8 cellular contexts compared by ENCODE assay signal in genomic region chr1:169484683-169485426, GRCh38. TPM values are rescaled to one million over a fixed set of nuclear protein-coding genes. Genes with fewer than 3 reads are reported as not detected.
A peak's percentile ranks its signal among the peaks of the same experiment; 100 is the strongest.
DNase-seq lines count a peak whose midpoint lies in the region; ATAC-seq, FAIRE-seq and TF ChIP-seq lines count a peak whose summit lies in the region.
"Had no signal": no experiment of that assay in that cellular context is flagged by ENCODE, and none has a peak within 500 bp of the region (broad histone marks: within the 10 kb centered on the region; RNA-seq: fewer than 3 reads in every experiment).

No MANE protein-coding gene starts in this region.

- H3K27ac ChIP-seq in effector memory CD4-positive, alpha-beta T cell (ENCODE audit: insufficient read depth, low read length, poor library complexity, severe bottlenecking): peak overlapping the region; percentile 61
- H3K27ac ChIP-seq in lung (ENCODE audit: low read depth in 1 of 2, low read length in 1 of 2): peak overlapping the region; percentile 95 to 98

- FAIRE-seq in GM12892 (lab: Jason Lieb, UNC): peak; percentile 17
- FAIRE-seq: islet of Langerhans had no signal

- no peak for DNase-seq in GM12892 (ENCODE audit: insufficient read length)
- DNase-seq in HEK293T (ENCODE audit: extremely low spot score): peak; percentile 43
- peak; percentile 66 for DNase-seq in NB4 (ENCODE audit: low read depth)
- peak; percentile 8 for DNase-seq in activated CD4-positive, alpha-beta T cell treated with anti-CD3 and anti-CD28 coated beads for 1 hour
- no peak for DNase-seq in effector memory CD4-positive, alpha-beta T cell
- no peak for DNase-seq in lung (ENCODE audit: low spot score)
- DNase-seq in stimulated activated naive CD4-positive, alpha-beta T cell treated with Interleukin-2 at 50 U/mL for 16 hours (lab: John Stamatoyannopoulos, UW): peak; percentile 13

- 13 to 15% methylated on average over 15 of the region's 15 CpGs for WGBS in lung, 2 donors

- no peak for TF ChIP-seq CTCF in NB4 (IDR thresholded peaks at IDR 0.05; ENCODE audit: low read depth, low read length)
- no peak for TF ChIP-seq CTCF in lung (IDR thresholded peaks at IDR 0.05; ENCODE audit: control extremely low read depth, extremely low read depth)

- H3K27me3 ChIP-seq in effector memory CD4-positive, alpha-beta T cell (replicated peaks; ENCODE audit: control insufficient read depth, insufficient read depth, low read length, poor library complexity, severe bottlenecking): no peaks in the 10 kb centered on the region
- H3K27me3 ChIP-seq in lung (ENCODE audit: control insufficient read depth, insufficient read depth): no peaks in the 10 kb centered on the region

- POLR2A ChIA-PET in HEK293T (lab: Yijun Ruan, JAX): interaction anchor here (0.8 to 1.6 kb wide), 4 partner anchors 10 to 117 kb away, joined by 4 to 6 read pairs (median 6); partner anchors contain the start of gene BLZF1

- ATAC-seq in lung (ENCODE audit: insufficient read depth, low FRiP score): peak; percentile 49

- peaks cover 9% of the 10 kb centered on the region for H3K4me1 ChIP-seq in effector memory CD4-positive, alpha-beta T cell (ENCODE audit: control insufficient read depth, insufficient read depth, low read length, poor library complexity, severe bottlenecking)
- peaks cover 0 to 2% of the 10 kb centered on the region in 2 donors for H3K4me1 ChIP-seq in lung (ENCODE audit: control insufficient read depth in 2 of 2, insufficient read depth in 2 of 2, low read length in 2 of 2)

- H3K9me3 ChIP-seq in effector memory CD4-positive, alpha-beta T cell (ENCODE audit: control insufficient read depth, low read length): no peaks in the 10 kb centered on the region
- H3K9me3 ChIP-seq in lung (ENCODE audit: control insufficient read depth in 2 of 2, insufficient read depth in 1 of 2, low read length in 1 of 2): no peaks in the 10 kb centered on the region

- TF ChIP-seq POLR2A in GM12892 (IDR thresholded peaks at IDR 0.05; ENCODE audit: low read depth, low read length) (no peak), NB4 (IDR thresholded peaks at IDR 0.05; ENCODE audit: extremely low read depth, insufficient read length) (no peak)

- peak overlapping the region; percentile 72 for H3K4me3 ChIP-seq in NB4 (ENCODE audit: low read depth, low read length)
- H3K4me3 ChIP-seq in effector memory CD4-positive, alpha-beta T cell (ENCODE audit: insufficient read depth, low read depth, low read length, poor library complexity, severe bottlenecking): peak overlapping the region; percentile 85
- peak overlapping the region; percentile 88 for H3K4me3 ChIP-seq in lung

- CTCF ChIA-PET in HEK293T (lab: Yijun Ruan, JAX): no interaction called here

- H3K36me3 ChIP-seq in effector memory CD4-positive, alpha-beta T cell (ENCODE audit: control insufficient read depth, insufficient read depth, low read length): no peaks in the 10 kb centered on the region
- H3K36me3 ChIP-seq in lung (ENCODE audit: control insufficient read depth in 2 of 2, insufficient read depth in 2 of 2, low read length in 2 of 2): no peaks in the 10 kb centered on the region

TF ChIP-seq in HEK293T, 16 proteins besides CTCF, POLR2A, EP300 and RAD21:
- no peak for TF ChIP-seq ZNF384 (IDR thresholded peaks at IDR 0.05)
- TF ChIP-seq L3MBTL2 (conservative IDR thresholded peaks at IDR 0.05): peak; percentile 95
- no peak for TF ChIP-seq PKNOX1 (IDR thresholded peaks at IDR 0.05)

RNA-seq across cellular contexts. Expression of gene SLC19A2, which starts 0.9 kb away (rescaled TPM):
- polyA plus RNA-seq in GM12892 (2012; ENCODE audit: missing spikeins): 3.0 TPM
- total RNA-seq in lung: 10 to 100 TPM; 15.6 to 23.1 TPM
- polyA plus RNA-seq in lung: 10 to 100 TPM; 16.0 to 18.7 TPM

RNA-seq across cellular contexts. Expression of gene CCDC181, which starts 57.6 kb away (rescaled TPM):
- not detected for polyA plus RNA-seq in GM12892 (2012; ENCODE audit: missing spikeins)
- total RNA-seq in lung: 1 to 10 TPM; 4.8 to 5.7 TPM
- 1 to 10 TPM; 2.9 to 4.5 TPM for polyA plus RNA-seq in lung

Comparison
In these comparisons a context has a peak if more than half of its experiments do, and no peak if none do; other contexts are left out.
1. DNase-seq: peak in HEK293T (single experiment), NB4 (single experiment), activated CD4-positive, alpha-beta T cell treated with anti-CD3 and anti-CD28 coated beads for 1 hour (single experiment) and stimulated activated naive CD4-positive, alpha-beta T cell treated with Interleukin-2 at 50 U/mL for 16 hours (single experiment); none in GM12892 (single experiment), effector memory CD4-positive, alpha-beta T cell (0 of 3) and lung (single experiment).
2. Peak in every context shown above with its lines, with median percentiles within 50 percentile points of each other: H3K4me3 ChIP-seq.